ENCODE assay signal across 1 cellular context in the genomic region with DNA sequence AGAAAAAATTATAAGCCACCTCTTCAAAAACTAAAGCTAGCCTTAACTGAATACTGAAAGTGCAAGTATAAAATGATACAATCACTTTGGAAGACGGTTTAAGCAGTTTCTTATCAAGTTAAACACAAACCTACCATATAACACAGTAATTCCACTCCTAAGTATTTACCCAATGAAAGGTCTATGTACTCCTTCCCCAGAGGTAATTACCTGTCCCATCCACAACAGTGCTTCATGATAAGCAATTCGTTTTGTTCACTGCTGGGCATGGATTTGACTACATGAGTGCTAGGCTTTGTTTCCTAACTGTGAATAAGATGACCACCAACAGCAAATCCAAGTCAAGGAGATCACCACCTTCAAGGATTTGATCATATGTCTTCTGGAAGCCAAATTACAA.
TF ChIP-seq lines count a peak whose summit lies in the region.

No MANE protein-coding gene starts in this region.

TF ChIP-seq in K562, 482 proteins besides CTCF, POLR2A, EP300 and RAD21:
- no peak for TF ChIP-seq ZNF24 (IDR thresholded peaks at IDR 0.05)
- no peak for TF ChIP-seq TBL1XR1 (IDR thresholded peaks at IDR 0.05; ENCODE audit: low read length in 2 of 2)
- TF ChIP-seq PHB (CRISPR knock-in tag; IDR thresholded peaks at IDR 0.05) = no peak
- TF ChIP-seq ZNF133 (CRISPR knock-in tag; IDR thresholded peaks at IDR 0.05) = no peak
- TF ChIP-seq, protein P1, sequence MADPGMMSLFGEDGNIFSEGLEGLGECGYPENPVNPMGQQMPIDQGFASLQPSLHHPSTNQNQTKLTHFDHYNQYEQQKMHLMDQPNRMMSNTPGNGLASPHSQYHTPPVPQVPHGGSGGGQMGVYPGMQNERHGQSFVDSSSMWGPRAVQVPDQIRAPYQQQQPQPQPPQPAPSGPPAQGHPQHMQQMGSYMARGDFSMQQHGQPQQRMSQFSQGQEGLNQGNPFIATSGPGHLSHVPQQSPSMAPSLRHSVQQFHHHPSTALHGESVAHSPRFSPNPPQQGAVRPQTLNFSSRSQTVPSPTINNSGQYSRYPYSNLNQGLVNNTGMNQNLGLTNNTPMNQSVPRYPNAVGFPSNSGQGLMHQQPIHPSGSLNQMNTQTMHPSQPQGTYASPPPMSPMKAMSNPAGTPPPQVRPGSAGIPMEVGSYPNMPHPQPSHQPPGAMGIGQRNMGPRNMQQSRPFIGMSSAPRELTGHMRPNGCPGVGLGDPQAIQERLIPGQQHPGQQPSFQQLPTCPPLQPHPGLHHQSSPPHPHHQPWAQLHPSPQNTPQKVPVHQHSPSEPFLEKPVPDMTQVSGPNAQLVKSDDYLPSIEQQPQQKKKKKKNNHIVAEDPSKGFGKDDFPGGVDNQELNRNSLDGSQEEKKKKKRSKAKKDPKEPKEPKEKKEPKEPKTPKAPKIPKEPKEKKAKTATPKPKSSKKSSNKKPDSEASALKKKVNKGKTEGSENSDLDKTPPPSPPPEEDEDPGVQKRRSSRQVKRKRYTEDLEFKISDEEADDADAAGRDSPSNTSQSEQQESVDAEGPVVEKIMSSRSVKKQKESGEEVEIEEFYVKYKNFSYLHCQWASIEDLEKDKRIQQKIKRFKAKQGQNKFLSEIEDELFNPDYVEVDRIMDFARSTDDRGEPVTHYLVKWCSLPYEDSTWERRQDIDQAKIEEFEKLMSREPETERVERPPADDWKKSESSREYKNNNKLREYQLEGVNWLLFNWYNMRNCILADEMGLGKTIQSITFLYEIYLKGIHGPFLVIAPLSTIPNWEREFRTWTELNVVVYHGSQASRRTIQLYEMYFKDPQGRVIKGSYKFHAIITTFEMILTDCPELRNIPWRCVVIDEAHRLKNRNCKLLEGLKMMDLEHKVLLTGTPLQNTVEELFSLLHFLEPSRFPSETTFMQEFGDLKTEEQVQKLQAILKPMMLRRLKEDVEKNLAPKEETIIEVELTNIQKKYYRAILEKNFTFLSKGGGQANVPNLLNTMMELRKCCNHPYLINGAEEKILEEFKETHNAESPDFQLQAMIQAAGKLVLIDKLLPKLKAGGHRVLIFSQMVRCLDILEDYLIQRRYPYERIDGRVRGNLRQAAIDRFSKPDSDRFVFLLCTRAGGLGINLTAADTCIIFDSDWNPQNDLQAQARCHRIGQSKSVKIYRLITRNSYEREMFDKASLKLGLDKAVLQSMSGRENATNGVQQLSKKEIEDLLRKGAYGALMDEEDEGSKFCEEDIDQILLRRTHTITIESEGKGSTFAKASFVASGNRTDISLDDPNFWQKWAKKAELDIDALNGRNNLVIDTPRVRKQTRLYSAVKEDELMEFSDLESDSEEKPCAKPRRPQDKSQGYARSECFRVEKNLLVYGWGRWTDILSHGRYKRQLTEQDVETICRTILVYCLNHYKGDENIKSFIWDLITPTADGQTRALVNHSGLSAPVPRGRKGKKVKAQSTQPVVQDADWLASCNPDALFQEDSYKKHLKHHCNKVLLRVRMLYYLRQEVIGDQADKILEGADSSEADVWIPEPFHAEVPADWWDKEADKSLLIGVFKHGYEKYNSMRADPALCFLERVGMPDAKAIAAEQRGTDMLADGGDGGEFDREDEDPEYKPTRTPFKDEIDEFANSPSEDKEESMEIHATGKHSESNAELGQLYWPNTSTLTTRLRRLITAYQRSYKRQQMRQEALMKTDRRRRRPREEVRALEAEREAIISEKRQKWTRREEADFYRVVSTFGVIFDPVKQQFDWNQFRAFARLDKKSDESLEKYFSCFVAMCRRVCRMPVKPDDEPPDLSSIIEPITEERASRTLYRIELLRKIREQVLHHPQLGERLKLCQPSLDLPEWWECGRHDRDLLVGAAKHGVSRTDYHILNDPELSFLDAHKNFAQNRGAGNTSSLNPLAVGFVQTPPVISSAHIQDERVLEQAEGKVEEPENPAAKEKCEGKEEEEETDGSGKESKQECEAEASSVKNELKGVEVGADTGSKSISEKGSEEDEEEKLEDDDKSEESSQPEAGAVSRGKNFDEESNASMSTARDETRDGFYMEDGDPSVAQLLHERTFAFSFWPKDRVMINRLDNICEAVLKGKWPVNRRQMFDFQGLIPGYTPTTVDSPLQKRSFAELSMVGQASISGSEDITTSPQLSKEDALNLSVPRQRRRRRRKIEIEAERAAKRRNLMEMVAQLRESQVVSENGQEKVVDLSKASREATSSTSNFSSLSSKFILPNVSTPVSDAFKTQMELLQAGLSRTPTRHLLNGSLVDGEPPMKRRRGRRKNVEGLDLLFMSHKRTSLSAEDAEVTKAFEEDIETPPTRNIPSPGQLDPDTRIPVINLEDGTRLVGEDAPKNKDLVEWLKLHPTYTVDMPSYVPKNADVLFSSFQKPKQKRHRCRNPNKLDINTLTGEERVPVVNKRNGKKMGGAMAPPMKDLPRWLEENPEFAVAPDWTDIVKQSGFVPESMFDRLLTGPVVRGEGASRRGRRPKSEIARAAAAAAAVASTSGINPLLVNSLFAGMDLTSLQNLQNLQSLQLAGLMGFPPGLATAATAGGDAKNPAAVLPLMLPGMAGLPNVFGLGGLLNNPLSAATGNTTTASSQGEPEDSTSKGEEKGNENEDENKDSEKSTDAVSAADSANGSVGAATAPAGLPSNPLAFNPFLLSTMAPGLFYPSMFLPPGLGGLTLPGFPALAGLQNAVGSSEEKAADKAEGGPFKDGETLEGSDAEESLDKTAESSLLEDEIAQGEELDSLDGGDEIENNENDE (IDR thresholded peaks at IDR 0.05; ENCODE audit: low read depth, low read length) = no peak
- no peak for TF ChIP-seq XRCC3 (IDR thresholded peaks at IDR 0.05)
- no peak for TF ChIP-seq BCOR (IDR thresholded peaks at IDR 0.05)
TF ChIP-seq in K562: peak in this region for 0.
